Comparison of ENCODE assay signal across 9 cellular contexts in the genomic region with DNA sequence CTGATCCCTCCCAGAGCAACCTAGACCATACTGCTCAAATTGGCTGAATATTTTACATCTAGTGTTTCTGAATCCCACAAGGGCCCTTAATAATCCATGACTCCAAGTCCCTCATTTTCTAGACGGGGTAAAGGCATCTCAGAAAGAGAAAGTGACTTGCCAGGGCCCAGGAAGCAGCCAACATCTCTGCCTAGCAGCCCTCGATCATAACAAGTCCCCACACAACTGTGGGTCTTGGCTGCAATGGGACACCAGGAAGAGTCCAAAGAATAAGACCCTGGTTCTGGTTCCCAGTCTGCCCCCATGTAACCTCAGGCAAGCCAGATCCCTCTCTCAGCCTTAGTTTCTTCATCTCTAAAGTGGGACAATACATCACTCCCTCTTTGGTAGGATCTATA. TPM values are rescaled to one million over a fixed set of nuclear protein-coding genes. Genes with fewer than 3 reads are reported as not detected.
DNase-seq lines count a peak whose midpoint lies in the region; TF ChIP-seq lines count a peak whose summit lies in the region.
"Had no signal": no experiment of that assay in that cellular context is flagged by ENCODE, and none has a peak within 500 bp of the region (broad histone marks: within the 10 kb centered on the region; RNA-seq: fewer than 3 reads in every experiment).

No MANE protein-coding gene starts in this region.

- TF ChIP-seq CTCF in neural progenitor cell (IDR thresholded peaks at IDR 0.05) = no peak

- DNase-seq in neural progenitor cell (ENCODE audit: low spot score) (no peak), CD1c-positive myeloid dendritic cell (ENCODE audit: extremely low spot score) (no peak), NCI-H2227 treated with DMSO at 0.1 percent for 48 hours (lab: John Stamatoyannopoulos, UW) (no peak), SKM-1 treated with dmso at 0.1 percent for 144 hours (lab: John Stamatoyannopoulos, UW; ENCODE audit: unreplicated experiment) (no peak), DMS53 (lab: John Stamatoyannopoulos, UW) (no peak)
- DNase-seq: NCI-H2107 had no signal

- H3K27ac ChIP-seq in ACC112 (ENCODE audit: low read depth, low read length) (peak overlapping the region; percentile 60), KOPT-K1 (ENCODE audit: low read depth, low read length, poor library complexity, severe bottlenecking) (peak overlapping the region; percentile 97), neural progenitor cell (no peak overlapping the region)

- H3K27me3 ChIP-seq in ACC112 (ENCODE audit: insufficient read depth, low read length) (no peaks in the 10 kb centered on the region), neural progenitor cell (no peaks in the 10 kb centered on the region)

- peaks cover 87% of the 10 kb centered on the region for H3K4me1 Mint-ChIP-seq in dendritic cell treated with granulocyte-macrophage colony-stimulating factor and Interleukin-4, amounts not matched to agents 40 ng/mL and 50 ng/mL, for 4 days (ENCODE audit: low read depth)
- peaks cover 76% of the 10 kb centered on the region for H3K4me1 Mint-ChIP-seq in neural progenitor cell

- no peaks in the 10 kb centered on the region for H3K9me3 ChIP-seq in KOPT-K1 (ENCODE audit: insufficient read depth, low read length, poor library complexity, severe bottlenecking)
- no peaks in the 10 kb centered on the region for H3K9me3 ChIP-seq in neural progenitor cell (ENCODE audit: low read depth)

- no peak overlapping the region for H2AFZ ChIP-seq in ACC112 (ENCODE audit: low read length, unreplicated experiment)
- H2AFZ ChIP-seq in neural progenitor cell (replicated peaks) = no peak overlapping the region

- H3K36me3 ChIP-seq in ACC112 (ENCODE audit: insufficient read depth, low read length) = 0 out of 2 replicates have a peak, but pooled peaks cover 2% of the 10 kb centered on the region
- H3K36me3 ChIP-seq in KOPT-K1 (ENCODE audit: insufficient read depth, low read length) = peaks cover 27% of the 10 kb centered on the region; the same call in 1 of the 2 replicates
- no peaks in the 10 kb centered on the region for H3K36me3 ChIP-seq in neural progenitor cell

- no peak overlapping the region for H3K4me2 ChIP-seq in neural progenitor cell

- peaks cover 45% of the 10 kb centered on the region for H3K4me1 ChIP-seq in ACC112 (ENCODE audit: control insufficient read depth, insufficient read depth, low read length, unreplicated experiment)
- H3K4me1 ChIP-seq in neural progenitor cell = peaks cover 21% of the 10 kb centered on the region

- no peak overlapping the region for H3K9ac ChIP-seq in neural progenitor cell

- H3K27ac Mint-ChIP-seq in dendritic cell treated with granulocyte-macrophage colony-stimulating factor and Interleukin-4, amounts not matched to agents 40 ng/mL and 50 ng/mL, for 4 days = peak overlapping the region; percentile 85
- peak overlapping the region; percentile 95 for H3K27ac Mint-ChIP-seq in neural progenitor cell

- H3K4me3 Mint-ChIP-seq in dendritic cell treated with granulocyte-macrophage colony-stimulating factor and Interleukin-4, amounts not matched to agents 40 ng/mL and 50 ng/mL, for 4 days = no peak overlapping the region
- peak overlapping the region; percentile 74 for H3K4me3 Mint-ChIP-seq in neural progenitor cell

- no peaks in the 10 kb centered on the region for H4K20me1 ChIP-seq in neural progenitor cell (ENCODE audit: low read depth)

- H3K79me2 ChIP-seq in ACC112 (ENCODE audit: control insufficient read depth, insufficient read depth, low read length, unreplicated experiment) (peaks cover 97% of the 10 kb centered on the region), neural progenitor cell (ENCODE audit: low read depth) (no peaks in the 10 kb centered on the region)

- H3K27me3 Mint-ChIP-seq in dendritic cell treated with granulocyte-macrophage colony-stimulating factor and Interleukin-4, amounts not matched to agents 40 ng/mL and 50 ng/mL, for 4 days = no peaks in the 10 kb centered on the region
- H3K27me3 Mint-ChIP-seq in neural progenitor cell (ENCODE audit: insufficient read depth, low read depth) = no peaks in the 10 kb centered on the region

- H3K9me3 Mint-ChIP-seq in dendritic cell treated with granulocyte-macrophage colony-stimulating factor and Interleukin-4, amounts not matched to agents 40 ng/mL and 50 ng/mL, for 4 days = no peaks in the 10 kb centered on the region
- no peaks in the 10 kb centered on the region for H3K9me3 Mint-ChIP-seq in neural progenitor cell

- no peaks in the 10 kb centered on the region for H3F3A ChIP-seq in neural progenitor cell (ENCODE audit: low read depth)

- H3K4me3 ChIP-seq in ACC112 (ENCODE audit: low read depth, low read length) (no peak overlapping the region; the same call in 1 of the 2 replicates), neural progenitor cell (no peak overlapping the region)

- peaks cover 31% of the 10 kb centered on the region for H3K36me3 Mint-ChIP-seq in dendritic cell treated with granulocyte-macrophage colony-stimulating factor and Interleukin-4, amounts not matched to agents 40 ng/mL and 50 ng/mL, for 4 days (ENCODE audit: low read depth)
- peaks cover 6% of the 10 kb centered on the region for H3K36me3 Mint-ChIP-seq in neural progenitor cell

- intact Hi-C loops in dendritic cell treated with granulocyte-macrophage colony-stimulating factor and Interleukin-4, amounts not matched to agents 40 ng/mL and 50 ng/mL, for 4 days (cut with micrococcal nuclease) = no loop called here

RNA-seq across cellular contexts. Expression of a gene that starts 6.3 kb away (rescaled TPM):
- total RNA-seq in neural progenitor cell (ENCODE audit: low replicate concordance) = 95.0 and 97.6 TPM in 2 replicates
